Comparison of ENCODE assay signal across 1 cellular context in genomic region chr18:812123-812672, GRCh38.
A peak's percentile ranks its signal among the peaks of the same experiment; 100 is the strongest.
TF ChIP-seq lines count a peak whose summit lies in the region.

TSS of gene YES1 (minus strand) at chr18:812242. CDS start at chr18:756827, 55,415 bp downstream.

TF ChIP-seq in HepG2, 621 proteins besides CTCF, POLR2A, EP300 and RAD21 (continued from another document and continues in another):
- TF ChIP-seq, protein P1, sequence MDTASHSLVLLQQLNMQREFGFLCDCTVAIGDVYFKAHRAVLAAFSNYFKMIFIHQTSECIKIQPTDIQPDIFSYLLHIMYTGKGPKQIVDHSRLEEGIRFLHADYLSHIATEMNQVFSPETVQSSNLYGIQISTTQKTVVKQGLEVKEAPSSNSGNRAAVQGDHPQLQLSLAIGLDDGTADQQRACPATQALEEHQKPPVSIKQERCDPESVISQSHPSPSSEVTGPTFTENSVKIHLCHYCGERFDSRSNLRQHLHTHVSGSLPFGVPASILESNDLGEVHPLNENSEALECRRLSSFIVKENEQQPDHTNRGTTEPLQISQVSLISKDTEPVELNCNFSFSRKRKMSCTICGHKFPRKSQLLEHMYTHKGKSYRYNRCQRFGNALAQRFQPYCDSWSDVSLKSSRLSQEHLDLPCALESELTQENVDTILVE (CRISPR knock-in tag; IDR thresholded peaks at IDR 0.05), result peak; percentile 92
- no peak for TF ChIP-seq ZNF34 (CRISPR knock-in tag; IDR thresholded peaks at IDR 0.05; ENCODE audit: borderline replicate concordance)
- no peak for TF ChIP-seq ZNF792 (CRISPR knock-in tag; IDR thresholded peaks at IDR 0.05)
- TF ChIP-seq TOPORS (CRISPR knock-in tag; IDR thresholded peaks at IDR 0.05), result no peak; the same call in none of the 2 replicates
- TF ChIP-seq ZNF274 (CRISPR knock-in tag; IDR thresholded peaks at IDR 0.05), result peak; percentile 76; the same call in 1 of the 2 replicates
- no peak for TF ChIP-seq GLI4 (CRISPR knock-in tag; IDR thresholded peaks at IDR 0.05; ENCODE audit: borderline replicate concordance)
- TF ChIP-seq POGK (CRISPR knock-in tag; conservative IDR thresholded peaks at IDR 0.05), result 0 out of 2 replicates have a peak, but pooled peaks have one; percentile 8
- 0 out of 2 replicates have a peak, but pooled peaks have one; percentile 56 for TF ChIP-seq ETS1 (CRISPR knock-in tag; IDR thresholded peaks at IDR 0.05)
- no peak for TF ChIP-seq NPAS2 (CRISPR knock-in tag; IDR thresholded peaks at IDR 0.05; ENCODE audit: borderline replicate concordance)
- peak; percentile 75 for TF ChIP-seq ZFX (CRISPR knock-in tag; IDR thresholded peaks at IDR 0.05; ENCODE audit: low read depth)
- no peak for TF ChIP-seq ZNF850 (CRISPR knock-in tag; conservative IDR thresholded peaks at IDR 0.05)
- no peak for TF ChIP-seq FLYWCH1 (CRISPR knock-in tag; IDR thresholded peaks at IDR 0.05)
- no peak for TF ChIP-seq ZNF407 (CRISPR knock-in tag; IDR thresholded peaks at IDR 0.05; ENCODE audit: not compliant biosample characterization)
- TF ChIP-seq PHF20 (CRISPR knock-in tag; IDR thresholded peaks at IDR 0.05), result peak; percentile 70
- TF ChIP-seq FOXC1 (CRISPR knock-in tag; IDR thresholded peaks at IDR 0.05; ENCODE audit: borderline replicate concordance), result no peak
- no peak for TF ChIP-seq FOXO1 (CRISPR knock-in tag; IDR thresholded peaks at IDR 0.05)
- no peak for TF ChIP-seq CENPT (CRISPR knock-in tag; IDR thresholded peaks at IDR 0.05; ENCODE audit: low read depth)
- TF ChIP-seq, protein P2, sequence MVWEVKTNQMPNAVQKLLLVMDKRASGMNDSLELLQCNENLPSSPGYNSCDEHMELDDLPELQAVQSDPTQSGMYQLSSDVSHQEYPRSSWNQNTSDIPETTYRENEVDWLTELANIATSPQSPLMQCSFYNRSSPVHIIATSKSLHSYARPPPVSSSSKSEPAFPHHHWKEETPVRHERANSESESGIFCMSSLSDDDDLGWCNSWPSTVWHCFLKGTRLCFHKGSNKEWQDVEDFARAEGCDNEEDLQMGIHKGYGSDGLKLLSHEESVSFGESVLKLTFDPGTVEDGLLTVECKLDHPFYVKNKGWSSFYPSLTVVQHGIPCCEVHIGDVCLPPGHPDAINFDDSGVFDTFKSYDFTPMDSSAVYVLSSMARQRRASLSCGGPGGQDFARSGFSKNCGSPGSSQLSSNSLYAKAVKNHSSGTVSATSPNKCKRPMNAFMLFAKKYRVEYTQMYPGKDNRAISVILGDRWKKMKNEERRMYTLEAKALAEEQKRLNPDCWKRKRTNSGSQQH (CRISPR knock-in tag; IDR thresholded peaks at IDR 0.05; ENCODE audit: low read depth), result no peak
- TF ChIP-seq SIN3A (IDR thresholded peaks at IDR 0.05; ENCODE audit: borderline replicate concordance, low read depth, low read length), result peak; percentile 61; the same call in 1 of the 2 replicates
- TF ChIP-seq HNRNPH1 (optimal IDR thresholded peaks at IDR 0.05; ENCODE audit: low read depth, low read length), result no peak
- TF ChIP-seq KMT2B (CRISPR knock-in tag; IDR thresholded peaks at IDR 0.05), result peak; percentile 77
- TF ChIP-seq ZNF251 (CRISPR knock-in tag; IDR thresholded peaks at IDR 0.05), result no peak
- 0 out of 2 replicates have a peak, but pooled peaks have one; percentile 8 for TF ChIP-seq ZNF780A (CRISPR knock-in tag; IDR thresholded peaks at IDR 0.05)
- no peak for TF ChIP-seq U2AF1 (optimal IDR thresholded peaks at IDR 0.05; ENCODE audit: low read depth, low read length)
- TF ChIP-seq NFKBIZ (CRISPR knock-in tag; IDR thresholded peaks at IDR 0.05), result no peak
- no peak for TF ChIP-seq ZNF256 (CRISPR knock-in tag; conservative IDR thresholded peaks at IDR 0.05)
- TF ChIP-seq CERS6 (CRISPR knock-in tag; IDR thresholded peaks at IDR 0.05), result no peak
- no peak for TF ChIP-seq TSC22D2 (CRISPR knock-in tag; IDR thresholded peaks at IDR 0.05; ENCODE audit: borderline replicate concordance)
- 0 out of 2 replicates have a peak, but pooled peaks have one; percentile 42 for TF ChIP-seq ZNF263 (CRISPR knock-in tag; IDR thresholded peaks at IDR 0.05)
- TF ChIP-seq NCOA2 (CRISPR knock-in tag; IDR thresholded peaks at IDR 0.05), result no peak
- no peak for TF ChIP-seq DNMT1 (CRISPR knock-in tag; IDR thresholded peaks at IDR 0.05)
- peak; percentile 7; the same call in 1 of the 2 replicates for TF ChIP-seq CREB1 (IDR thresholded peaks at IDR 0.05)
- TF ChIP-seq CREB1 (CRISPR knock-in tag; IDR thresholded peaks at IDR 0.05), result no peak
- peak; percentile 68; the same call in 1 of the 2 replicates for TF ChIP-seq POGZ (CRISPR knock-in tag; IDR thresholded peaks at IDR 0.05)
- TF ChIP-seq SOX6 (IDR thresholded peaks at IDR 0.05), result no peak
- TF ChIP-seq SOX6 (CRISPR knock-in tag; IDR thresholded peaks at IDR 0.05), result 0 out of 2 replicates have a peak, but pooled peaks have one; percentile 18
- no peak for TF ChIP-seq ZNF264 (CRISPR knock-in tag; IDR thresholded peaks at IDR 0.05)
- no peak for TF ChIP-seq ZNF24 (IDR thresholded peaks at IDR 0.05)
- no peak for TF ChIP-seq DZIP1 (CRISPR knock-in tag; IDR thresholded peaks at IDR 0.05)
- peak; percentile 69 for TF ChIP-seq SP4 (CRISPR knock-in tag; IDR thresholded peaks at IDR 0.05)
- no peak for TF ChIP-seq NONO (IDR thresholded peaks at IDR 0.05)
- TF ChIP-seq NONO (CRISPR knock-in tag; conservative IDR thresholded peaks at IDR 0.05), result peak; percentile 56
- TF ChIP-seq ZBTB37 (CRISPR knock-in tag; IDR thresholded peaks at IDR 0.05), result no peak
- TF ChIP-seq, protein P3, sequence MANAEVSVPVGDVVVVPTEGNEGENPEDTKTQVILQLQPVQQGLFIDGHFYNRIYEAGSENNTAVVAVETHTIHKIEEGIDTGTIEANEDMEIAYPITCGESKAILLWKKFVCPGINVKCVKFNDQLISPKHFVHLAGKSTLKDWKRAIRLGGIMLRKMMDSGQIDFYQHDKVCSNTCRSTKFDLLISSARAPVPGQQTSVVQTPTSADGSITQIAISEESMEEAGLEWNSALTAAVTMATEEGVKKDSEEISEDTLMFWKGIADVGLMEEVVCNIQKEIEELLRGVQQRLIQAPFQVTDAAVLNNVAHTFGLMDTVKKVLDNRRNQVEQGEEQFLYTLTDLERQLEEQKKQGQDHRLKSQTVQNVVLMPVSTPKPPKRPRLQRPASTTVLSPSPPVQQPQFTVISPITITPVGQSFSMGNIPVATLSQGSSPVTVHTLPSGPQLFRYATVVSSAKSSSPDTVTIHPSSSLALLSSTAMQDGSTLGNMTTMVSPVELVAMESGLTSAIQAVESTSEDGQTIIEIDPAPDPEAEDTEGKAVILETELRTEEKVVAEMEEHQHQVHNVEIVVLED (CRISPR knock-in tag; IDR thresholded peaks at IDR 0.05; ENCODE audit: borderline replicate concordance), result peak; percentile 73; the same call in 1 of the 2 replicates
